In genomic region chr17:17567114-17567513, GRCh38 we compare ENCODE assay signal across 15 cellular contexts. TPM values are rescaled to one million over a fixed set of nuclear protein-coding genes. Genes with fewer than 3 reads are reported as not detected.
A peak's percentile ranks its signal among the peaks of the same experiment; 100 is the strongest.
DNase-seq lines count a peak whose midpoint lies in the region; ATAC-seq and TF ChIP-seq lines count a peak whose summit lies in the region.
"Had no signal": no experiment of that assay in that cellular context is flagged by ENCODE, and none has a peak within 500 bp of the region (broad histone marks: within the 10 kb centered on the region; RNA-seq: fewer than 3 reads in every experiment).

No MANE protein-coding gene starts in this region.

- H3K9me3 ChIP-seq in lung (ENCODE audit: control insufficient read depth in 2 of 2, insufficient read depth in 1 of 2, low read length in 1 of 2) (no peaks in the 10 kb centered on the region), testis (no peaks in the 10 kb centered on the region)
- H3K9me3 ChIP-seq: SJSA1 had no signal

- H3K9me3 Mint-ChIP-seq in natural killer cell treated with Interleukin-12 subunit alpha and Interleukin-12 subunit beta and Interleukin-15 and Interleukin-18, amount 100 ng/mL, for 72 hours: no peaks in the 10 kb centered on the region
- H3K9me3 Mint-ChIP-seq: activated T-helper 17 cell treated with anti-CD3 and anti-CD28 coated beads, Interleukin-2, amount 50 U/mL, for 72 hours; naive B cell had no signal

- no peak for TF ChIP-seq CTCF in RWPE1 (conservative IDR thresholded peaks at IDR 0.05; ENCODE audit: low read depth)
- no peak for TF ChIP-seq CTCF in dorsolateral prefrontal cortex (IDR thresholded peaks at IDR 0.05 in 54 of 56, conservative IDR thresholded peaks at IDR 0.05 in 2 of 56; ENCODE audit: low read depth in 1 of 56, partially characterized antibody in 56 of 56)
- no peak for TF ChIP-seq CTCF in lung (IDR thresholded peaks at IDR 0.05; ENCODE audit: control extremely low read depth, extremely low read depth)
- no peak for TF ChIP-seq CTCF in testis (IDR thresholded peaks at IDR 0.05)

- CTCF ChIA-PET in RWPE1 (lab: Yijun Ruan, JAX): interaction anchor here (2.1 to 3.2 kb wide), 2 partner anchors 70 to 212 kb away, joined by 12 to 26 read pairs; partner anchors contain the start of gene RASD1

- H3K36me3 ChIP-seq in lung (ENCODE audit: control insufficient read depth in 2 of 2, insufficient read depth in 2 of 2, low read length in 2 of 2): no peaks in the 10 kb centered on the region
- no peaks in the 10 kb centered on the region for H3K36me3 ChIP-seq in testis (ENCODE audit: low read depth, missing control alignments)
- H3K36me3 ChIP-seq: SJSA1 had no signal

- DNase-seq in RWPE1 (ENCODE audit: low spot score) (no peak), dorsolateral prefrontal cortex (peak in 3 of 10 donors; percentile 14 to 70 (median 34)), lung (ENCODE audit: low spot score) (no peak), testis (no peak)
- DNase-seq in natural killer cell treated with Interleukin-12 subunit alpha and Interleukin-12 subunit beta and Interleukin-15 and Interleukin-18, amount 100 ng/mL, for 72 hours (ENCODE audit: low spot score): no peak
- no peak for DNase-seq in NK-92 treated with Interleukin-12 subunit alpha and Interleukin-12 subunit beta, amount 100 ng/mL, for 24 hours (lab: John Stamatoyannopoulos, UW)
- DNase-seq: activated CD8-positive, alpha-beta memory T cell treated with anti-CD3 and anti-CD28 coated beads for 24 hours; Calu3; naive B cell; NCI-H187 treated with DMSO at 0.1 percent for 48 hours; NCI-H510A treated with DMSO at 0.1 percent for 48 hours; stimulated activated naive CD4-positive, alpha-beta T cell had no signal

- TF ChIP-seq POLR2A in testis (IDR thresholded peaks at IDR 0.05): no peak

- POLR2A ChIA-PET in RWPE1 (lab: Yijun Ruan, JAX; ENCODE audit: low non-redundant PET): interaction anchor here (1.6 kb wide), 1 partner anchor 70 kb away, joined by 12 read pairs; the partner anchor contains the start of gene RASD1

- H3K27ac ChIP-seq in RWPE1: peak overlapping the region; percentile 7; the same call in 1 of the 2 replicates
- H3K27ac ChIP-seq in dorsolateral prefrontal cortex: peak overlapping the region in 37 of 59 donors; percentile 1 to 77 (median 51)
- H3K27ac ChIP-seq in lung (ENCODE audit: low read depth in 1 of 2, low read length in 1 of 2): peak overlapping the region; percentile 2 to 84
- peak overlapping the region; percentile 65 to 86 for H3K27ac ChIP-seq in testis
- H3K27ac ChIP-seq: SJSA1 had no signal

- no peaks in the 10 kb centered on the region for H3K27me3 Mint-ChIP-seq in natural killer cell treated with Interleukin-12 subunit alpha and Interleukin-12 subunit beta and Interleukin-15 and Interleukin-18, amount 100 ng/mL, for 72 hours
- H3K27me3 Mint-ChIP-seq: activated T-helper 17 cell treated with anti-CD3 and anti-CD28 coated beads, Interleukin-2, amount 50 U/mL, for 72 hours; naive B cell had no signal

- no peak overlapping the region for H3K27ac Mint-ChIP-seq in natural killer cell treated with Interleukin-12 subunit alpha and Interleukin-12 subunit beta and Interleukin-15 and Interleukin-18, amount 100 ng/mL, for 72 hours
- H3K27ac Mint-ChIP-seq: activated T-helper 17 cell treated with anti-CD3 and anti-CD28 coated beads, Interleukin-2, amount 50 U/mL, for 72 hours had no signal

- no peak overlapping the region for H3K4me3 Mint-ChIP-seq in natural killer cell treated with Interleukin-12 subunit alpha and Interleukin-12 subunit beta and Interleukin-15 and Interleukin-18, amount 100 ng/mL, for 72 hours
- H3K4me3 Mint-ChIP-seq: activated T-helper 17 cell treated with anti-CD3 and anti-CD28 coated beads, Interleukin-2, amount 50 U/mL, for 72 hours; naive B cell had no signal

- H3K4me3 ChIP-seq in dorsolateral prefrontal cortex (no peak overlapping the region), lung (no peak overlapping the region), testis (no peak overlapping the region)
- H3K4me3 ChIP-seq: SJSA1 had no signal

- peaks cover 0 to 3% of the 10 kb centered on the region in 2 donors for H3K4me1 Mint-ChIP-seq in natural killer cell treated with Interleukin-12 subunit alpha and Interleukin-12 subunit beta and Interleukin-15 and Interleukin-18, amount 100 ng/mL, for 72 hours (ENCODE audit: low read depth in 2 of 2)
- H3K4me1 Mint-ChIP-seq: activated T-helper 17 cell treated with anti-CD3 and anti-CD28 coated beads, Interleukin-2, amount 50 U/mL, for 72 hours had no signal

- WGBS in lung, 2 donors: 80 to 86% methylated on average over 6 of the region's 6 CpGs
- WGBS in testis, 2 donors: 45 to 50% methylated on average over 6 of the region's 6 CpGs

- intact Hi-C loops in dorsolateral prefrontal cortex (cut with DNase I): loop anchor here in 1 of 2 donors (5.0 kb wide), 1 partner anchor 210 kb away; no protein-coding TSS in a partner anchor
- intact Hi-C loops in testis (cut with DNase I; ENCODE audit: low total_unique reads): loop anchor here (10.0 kb wide), 1 partner anchor 72 kb away; the partner anchor contains the start of gene RASD1

- no peaks in the 10 kb centered on the region for H3K27me3 ChIP-seq in dorsolateral prefrontal cortex
- no peaks in the 10 kb centered on the region for H3K27me3 ChIP-seq in lung (ENCODE audit: control insufficient read depth, insufficient read depth)
- no peaks in the 10 kb centered on the region for H3K27me3 ChIP-seq in testis
- H3K27me3 ChIP-seq: SJSA1 had no signal

- H3K36me3 Mint-ChIP-seq in natural killer cell treated with Interleukin-12 subunit alpha and Interleukin-12 subunit beta and Interleukin-15 and Interleukin-18, amount 100 ng/mL, for 72 hours: no peaks in the 10 kb centered on the region
- H3K36me3 Mint-ChIP-seq: naive B cell had no signal

- H3K4me1 ChIP-seq in lung (ENCODE audit: control insufficient read depth in 2 of 2, insufficient read depth in 2 of 2, low read length in 2 of 2): peaks cover 6 to 30% of the 10 kb centered on the region in 2 donors
- H3K4me1 ChIP-seq in testis: peaks cover 80% of the 10 kb centered on the region
- H3K4me1 ChIP-seq: SJSA1 had no signal

- no peak for ATAC-seq in lung (ENCODE audit: insufficient read depth, low FRiP score)
- ATAC-seq in HG02798 (IDR thresholded peaks at IDR 0.05; ENCODE audit: poor library complexity, unreplicated experiment): no peak
- ATAC-seq in natural killer cell treated with Interleukin-12 subunit alpha and Interleukin-12 subunit beta and Interleukin-15 and Interleukin-18, amount 100 ng/mL, for 72 hours: no peak
- ATAC-seq: activated T-helper 17 cell treated with anti-CD3 and anti-CD28 coated beads, Interleukin-2, amount 50 U/mL, for 72 hours had no signal

RNA-seq across cellular contexts. Expression of gene PEMT, which starts 24.4 kb away (rescaled TPM):
- total RNA-seq in dorsolateral prefrontal cortex (10 to 100 TPM; 11.4 to 41.9 (median 24.7) TPM), lung (10 to 100 TPM; 18.7 to 59.1 TPM), testis (100 to 1,000 TPM in 1 of 2 donors, 10 to 100 TPM in 1; 83.1 to 120 TPM)
- polyA plus RNA-seq in lung (10 to 100 TPM; 32.7 to 36.1 TPM), testis (ENCODE audit: insufficient read depth, low read depth, low replicate concordance) (66.0 TPM)
- total RNA-seq in natural killer cell treated with Interleukin-12 subunit alpha and Interleukin-12 subunit beta and Interleukin-15 and Interleukin-18, amount 100 ng/mL, for 72 hours: 10 to 100 TPM; 22.9 to 35.3 TPM

Comparison
In these comparisons a context has a peak if more than half of its experiments do, and no peak if none do; other contexts are left out.
1. H3K27ac ChIP-seq: peak in every context shown above with its lines; median percentile 76 in testis; 51 in dorsolateral prefrontal cortex; 43 in lung; 7 in RWPE1.